23 cellular contexts compared by ENCODE assay signal in the genomic region with DNA sequence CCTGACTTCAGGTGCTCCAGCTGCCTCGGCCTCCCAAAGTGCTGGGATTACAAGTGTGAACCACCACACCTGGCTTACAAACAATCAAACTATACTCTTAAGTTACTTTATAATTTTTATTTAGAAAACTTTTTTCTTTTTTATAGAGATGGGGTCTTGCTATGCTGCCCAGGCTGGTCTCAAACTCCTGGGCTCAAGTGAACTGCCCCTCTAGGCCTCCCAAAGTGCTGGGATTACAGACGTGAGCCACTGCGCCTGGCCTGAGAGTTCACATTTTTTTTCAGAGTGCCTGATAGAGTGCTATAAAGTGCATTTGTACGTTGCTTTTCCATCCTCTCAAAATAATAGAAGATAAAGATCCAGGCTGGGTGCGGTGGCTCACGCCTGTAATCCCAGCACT.
"Had no signal": no experiment of that assay in that cellular context is flagged by ENCODE, and none has a peak within 500 bp of the region (broad histone marks: within the 10 kb centered on the region; RNA-seq: fewer than 3 reads in every experiment).

No MANE protein-coding gene starts in this region.

- FAIRE-seq: bronchial epithelial cell, frontal cortex, islet of Langerhans had no signal

- H3K9me3 ChIP-seq: left lung, mucosa of descending colon, ovary, spleen, thoracic aorta, upper lobe of left lung had no signal

- H3K27me3 ChIP-seq: left lung, ovary, spleen, upper lobe of left lung had no signal

- DNase-seq: activated CD4-positive, alpha-beta T cell treated with anti-CD3 and anti-CD28 coated beads for 1 hour; activated CD4-positive, alpha-beta T cell treated with anti-CD3 and anti-CD28 coated beads, Interleukin-2, amount 50 U/mL, for 1 hour; activated CD8-positive, alpha-beta T cell treated with anti-CD3 and anti-CD28 coated beads for 36 hours; activated naive CD4-positive, alpha-beta T cell; activated T-cell treated with anti-CD3 and anti-CD28 coated beads for 4 hours; activated T-cell treated with anti-CD3 and anti-CD28 coated beads, Interleukin-2, amount 50 U/mL, for 72 hours; anterior cingulate cortex; effector memory CD4-positive, alpha-beta T cell; left lung; naive B cell; ovary; spleen; stimulated activated naive CD8-positive, alpha-beta T cell treated with anti-CD3 and anti-CD28 coated beads, Interleukin-15, Interleukin-2, amounts not matched to agents 100 U/mL and 50 U/mL, for 24 hours; T-helper 2 cell; upper lobe of left lung had no signal

- ATAC-seq: activated CD8-positive, alpha-beta T cell treated with anti-CD3 and anti-CD28 coated beads for 36 hours; activated naive CD4-positive, alpha-beta T cell treated with anti-CD3 and anti-CD28 coated beads, Interleukin-2, amount 50 U/mL, for 72 hours; activated T-cell treated with anti-CD3 and anti-CD28 coated beads, Interleukin-2, amount 50 U/mL, for 72 hours; stimulated activated naive CD8-positive, alpha-beta T cell treated with anti-CD3 and anti-CD28 coated beads, Interleukin-15, Interleukin-2, amounts not matched to agents 100 U/mL and 50 U/mL, for 24 hours; WTC11 had no signal

- H3K27ac ChIP-seq: left lung, ovary, spleen, upper lobe of left lung had no signal

- H3K4me3 ChIP-seq: left lung, lung, mucosa of descending colon, ovary, spleen, thoracic aorta, upper lobe of left lung had no signal

- H3K36me3 ChIP-seq: left lung, ovary, spleen, thoracic aorta, upper lobe of left lung had no signal
